Comparison of ENCODE assay signal across 1 cellular context in genomic region chr7:157306836-157307533, GRCh38.
TF ChIP-seq lines count a peak whose summit lies in the region.

No MANE protein-coding gene starts in this region.

TF ChIP-seq in K562, 482 proteins besides CTCF, POLR2A, EP300 and RAD21 (continues in another document):
- TF ChIP-seq ZNF77 (CRISPR knock-in tag; IDR thresholded peaks at IDR 0.05): no peak
- no peak for TF ChIP-seq MLLT1 (IDR thresholded peaks at IDR 0.05)
- no peak for TF ChIP-seq TBP (optimal IDR thresholded peaks at IDR 0.05; ENCODE audit: low read depth, low read length)
- TF ChIP-seq ZNF431 (CRISPR knock-in tag; IDR thresholded peaks at IDR 0.05): 0 out of 2 replicates have a peak, but pooled peaks have one; percentile 32
- no peak for TF ChIP-seq HLTF (IDR thresholded peaks at IDR 0.05)
- TF ChIP-seq CCNT2 (IDR thresholded peaks at IDR 0.05; ENCODE audit: borderline replicate concordance, extremely low read depth, insufficient read length, low read depth, low read length): no peak
- TF ChIP-seq, protein P1, sequence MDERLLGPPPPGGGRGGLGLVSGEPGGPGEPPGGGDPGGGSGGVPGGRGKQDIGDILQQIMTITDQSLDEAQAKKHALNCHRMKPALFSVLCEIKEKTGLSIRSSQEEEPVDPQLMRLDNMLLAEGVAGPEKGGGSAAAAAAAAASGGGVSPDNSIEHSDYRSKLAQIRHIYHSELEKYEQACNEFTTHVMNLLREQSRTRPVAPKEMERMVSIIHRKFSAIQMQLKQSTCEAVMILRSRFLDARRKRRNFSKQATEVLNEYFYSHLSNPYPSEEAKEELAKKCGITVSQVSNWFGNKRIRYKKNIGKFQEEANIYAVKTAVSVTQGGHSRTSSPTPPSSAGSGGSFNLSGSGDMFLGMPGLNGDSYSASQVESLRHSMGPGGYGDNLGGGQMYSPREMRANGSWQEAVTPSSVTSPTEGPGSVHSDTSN (CRISPR knock-in tag; IDR thresholded peaks at IDR 0.05; ENCODE audit: low read depth): no peak
- TF ChIP-seq, protein P1 (tag; conservative IDR thresholded peaks at IDR 0.05; ENCODE audit: low read depth): no peak
- 0 out of 2 replicates have a peak, but pooled peaks have one; percentile 14 for TF ChIP-seq ETV5 (CRISPR knock-in tag; IDR thresholded peaks at IDR 0.05; ENCODE audit: low read depth)
- no peak for TF ChIP-seq FUS (optimal IDR thresholded peaks at IDR 0.05; ENCODE audit: low read depth, low read length)
- no peak for TF ChIP-seq DACH1 (IDR thresholded peaks at IDR 0.05; ENCODE audit: partially characterized antibody)
- TF ChIP-seq NR1H2 (CRISPR knock-in tag; IDR thresholded peaks at IDR 0.05): no peak
- no peak for TF ChIP-seq TRIM28 (IDR thresholded peaks at IDR 0.05)
- TF ChIP-seq HDAC1 (IDR thresholded peaks at IDR 0.05): no peak
- no peak for TF ChIP-seq DNMT1 (IDR thresholded peaks at IDR 0.05)
- peak in 1 of 2 experiments; percentile 34; a peak in 1 of 4 replicates for TF ChIP-seq TEAD1 (CRISPR knock-in tag; IDR thresholded peaks at IDR 0.05)
- TF ChIP-seq KLF10 (CRISPR knock-in tag; IDR thresholded peaks at IDR 0.05): no peak
- no peak for TF ChIP-seq ZBTB17 (CRISPR knock-in tag; IDR thresholded peaks at IDR 0.05)
- TF ChIP-seq THRAP3 (IDR thresholded peaks at IDR 0.05; ENCODE audit: borderline replicate concordance): no peak
- TF ChIP-seq ZKSCAN8 (CRISPR knock-in tag; IDR thresholded peaks at IDR 0.05): no peak
- no peak for TF ChIP-seq ZNF696 (CRISPR knock-in tag; conservative IDR thresholded peaks at IDR 0.05)
- TF ChIP-seq SMAD3 (CRISPR knock-in tag; conservative IDR thresholded peaks at IDR 0.05): no peak
- no peak for TF ChIP-seq FIP1L1 (IDR thresholded peaks at IDR 0.05; ENCODE audit: low read depth, low read length, poor library complexity, severe bottlenecking)
- TF ChIP-seq BRCA1 (IDR thresholded peaks at IDR 0.05): no peak
- 0 out of 2 replicates have a peak, but pooled peaks have one; percentile 62 for TF ChIP-seq BRCA1 (CRISPR knock-in tag; IDR thresholded peaks at IDR 0.05)
- TF ChIP-seq HDAC2 (IDR thresholded peaks at IDR 0.05): no peak
- TF ChIP-seq GTF2F1 (IDR thresholded peaks at IDR 0.05; ENCODE audit: low read depth, low read length): no peak
- TF ChIP-seq IRF2 (CRISPR knock-in tag; IDR thresholded peaks at IDR 0.05): no peak
- TF ChIP-seq ZNF507 (tag; conservative IDR thresholded peaks at IDR 0.05): no peak
- no peak for TF ChIP-seq NFXL1 (CRISPR knock-in tag; IDR thresholded peaks at IDR 0.05)
- 0 out of 2 replicates have a peak, but pooled peaks have one; percentile 22 for TF ChIP-seq RBFOX2 (IDR thresholded peaks at IDR 0.05; ENCODE audit: low read depth, low read length)
- no peak for TF ChIP-seq ATF6 (CRISPR knock-in tag; IDR thresholded peaks at IDR 0.05)
- no peak for TF ChIP-seq ZBTB40 (IDR thresholded peaks at IDR 0.05)
- TF ChIP-seq ZBTB40 (CRISPR knock-in tag; IDR thresholded peaks at IDR 0.05): no peak
- TF ChIP-seq U2AF1 (optimal IDR thresholded peaks at IDR 0.05; ENCODE audit: low read depth, low read length): no peak
- no peak for TF ChIP-seq ZNF347 (CRISPR knock-in tag; IDR thresholded peaks at IDR 0.05; ENCODE audit: low read depth)
- TF ChIP-seq MLX (CRISPR knock-in tag; conservative IDR thresholded peaks at IDR 0.05): no peak
- no peak for TF ChIP-seq KHSRP (IDR thresholded peaks at IDR 0.05)
- no peak for TF ChIP-seq EWSR1 (IDR thresholded peaks at IDR 0.05; ENCODE audit: borderline replicate concordance, low read depth, partially characterized antibody)
- no peak for TF ChIP-seq SUPT5H (IDR thresholded peaks at IDR 0.05)
- TF ChIP-seq, protein P2, sequence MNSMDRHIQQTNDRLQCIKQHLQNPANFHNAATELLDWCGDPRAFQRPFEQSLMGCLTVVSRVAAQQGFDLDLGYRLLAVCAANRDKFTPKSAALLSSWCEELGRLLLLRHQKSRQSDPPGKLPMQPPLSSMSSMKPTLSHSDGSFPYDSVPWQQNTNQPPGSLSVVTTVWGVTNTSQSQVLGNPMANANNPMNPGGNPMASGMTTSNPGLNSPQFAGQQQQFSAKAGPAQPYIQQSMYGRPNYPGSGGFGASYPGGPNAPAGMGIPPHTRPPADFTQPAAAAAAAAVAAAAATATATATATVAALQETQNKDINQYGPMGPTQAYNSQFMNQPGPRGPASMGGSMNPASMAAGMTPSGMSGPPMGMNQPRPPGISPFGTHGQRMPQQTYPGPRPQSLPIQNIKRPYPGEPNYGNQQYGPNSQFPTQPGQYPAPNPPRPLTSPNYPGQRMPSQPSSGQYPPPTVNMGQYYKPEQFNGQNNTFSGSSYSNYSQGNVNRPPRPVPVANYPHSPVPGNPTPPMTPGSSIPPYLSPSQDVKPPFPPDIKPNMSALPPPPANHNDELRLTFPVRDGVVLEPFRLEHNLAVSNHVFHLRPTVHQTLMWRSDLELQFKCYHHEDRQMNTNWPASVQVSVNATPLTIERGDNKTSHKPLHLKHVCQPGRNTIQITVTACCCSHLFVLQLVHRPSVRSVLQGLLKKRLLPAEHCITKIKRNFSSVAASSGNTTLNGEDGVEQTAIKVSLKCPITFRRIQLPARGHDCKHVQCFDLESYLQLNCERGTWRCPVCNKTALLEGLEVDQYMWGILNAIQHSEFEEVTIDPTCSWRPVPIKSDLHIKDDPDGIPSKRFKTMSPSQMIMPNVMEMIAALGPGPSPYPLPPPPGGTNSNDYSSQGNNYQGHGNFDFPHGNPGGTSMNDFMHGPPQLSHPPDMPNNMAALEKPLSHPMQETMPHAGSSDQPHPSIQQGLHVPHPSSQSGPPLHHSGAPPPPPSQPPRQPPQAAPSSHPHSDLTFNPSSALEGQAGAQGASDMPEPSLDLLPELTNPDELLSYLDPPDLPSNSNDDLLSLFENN (IDR thresholded peaks at IDR 0.05; ENCODE audit: low read depth in 2 of 2, low read length in 2 of 2): no peak
- no peak for TF ChIP-seq SRF (CRISPR knock-in tag; IDR thresholded peaks at IDR 0.05)
- TF ChIP-seq, protein P3, sequence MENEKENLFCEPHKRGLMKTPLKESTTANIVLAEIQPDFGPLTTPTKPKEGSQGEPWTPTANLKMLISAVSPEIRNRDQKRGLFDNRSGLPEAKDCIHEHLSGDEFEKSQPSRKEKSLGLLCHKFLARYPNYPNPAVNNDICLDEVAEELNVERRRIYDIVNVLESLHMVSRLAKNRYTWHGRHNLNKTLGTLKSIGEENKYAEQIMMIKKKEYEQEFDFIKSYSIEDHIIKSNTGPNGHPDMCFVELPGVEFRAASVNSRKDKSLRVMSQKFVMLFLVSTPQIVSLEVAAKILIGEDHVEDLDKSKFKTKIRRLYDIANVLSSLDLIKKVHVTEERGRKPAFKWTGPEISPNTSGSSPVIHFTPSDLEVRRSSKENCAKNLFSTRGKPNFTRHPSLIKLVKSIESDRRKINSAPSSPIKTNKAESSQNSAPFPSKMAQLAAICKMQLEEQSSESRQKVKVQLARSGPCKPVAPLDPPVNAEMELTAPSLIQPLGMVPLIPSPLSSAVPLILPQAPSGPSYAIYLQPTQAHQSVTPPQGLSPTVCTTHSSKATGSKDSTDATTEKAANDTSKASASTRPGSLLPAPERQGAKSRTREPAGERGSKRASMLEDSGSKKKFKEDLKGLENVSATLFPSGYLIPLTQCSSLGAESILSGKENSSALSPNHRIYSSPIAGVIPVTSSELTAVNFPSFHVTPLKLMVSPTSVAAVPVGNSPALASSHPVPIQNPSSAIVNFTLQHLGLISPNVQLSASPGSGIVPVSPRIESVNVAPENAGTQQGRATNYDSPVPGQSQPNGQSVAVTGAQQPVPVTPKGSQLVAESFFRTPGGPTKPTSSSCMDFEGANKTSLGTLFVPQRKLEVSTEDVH (IDR thresholded peaks at IDR 0.05; ENCODE audit: low read depth, partially characterized antibody): no peak
